Comparison of ENCODE assay signal across 1 cellular context in the genomic region with DNA sequence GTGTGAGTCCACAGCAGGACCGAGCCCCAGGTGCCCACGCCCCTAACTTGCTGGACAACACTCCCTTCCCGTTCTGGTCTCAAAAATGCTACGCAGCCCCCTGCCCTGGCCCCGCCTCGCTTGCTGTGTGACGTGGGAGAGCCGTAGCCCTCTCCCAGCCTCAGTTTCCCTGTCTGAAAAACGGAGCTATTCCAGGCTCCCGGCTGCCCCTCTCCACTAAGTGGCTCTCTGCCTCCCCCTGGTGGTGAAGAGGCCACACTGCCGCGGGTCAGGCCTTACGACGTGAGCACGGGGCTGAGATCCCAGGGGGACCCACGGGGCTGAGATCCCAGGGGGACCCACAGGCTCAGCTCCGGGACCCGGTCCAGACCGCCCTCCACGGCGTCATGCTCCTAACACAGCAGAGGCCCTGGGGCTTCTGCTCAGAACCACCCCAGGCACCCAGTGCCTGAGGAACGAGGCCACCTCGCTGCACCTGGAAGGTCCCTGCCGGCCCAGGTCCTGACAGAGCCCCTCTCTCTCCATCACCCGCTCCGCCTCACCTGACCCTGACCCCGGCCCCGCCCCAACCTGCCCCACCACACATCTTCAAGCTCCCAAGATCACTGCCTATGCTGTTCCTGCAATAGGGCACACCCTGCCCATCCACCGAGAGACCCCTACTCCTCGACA.
TF ChIP-seq lines count a peak whose summit lies in the region.

No MANE protein-coding gene starts in this region.

TF ChIP-seq in HCT116, 20 proteins besides CTCF, POLR2A, EP300 and RAD21:
- TF ChIP-seq FOSL1 (IDR thresholded peaks at IDR 0.05; ENCODE audit: low read depth): no peak
- no peak for TF ChIP-seq MAX (IDR thresholded peaks at IDR 0.05)
- no peak for TF ChIP-seq EZH2phosphoT487 (IDR thresholded peaks at IDR 0.05; ENCODE audit: borderline replicate concordance)
- peak; percentile 30 for TF ChIP-seq YY1 (IDR thresholded peaks at IDR 0.05; ENCODE audit: extremely low read depth, insufficient replicate concordance, low read depth, low read length)
- TF ChIP-seq SP1 (IDR thresholded peaks at IDR 0.05; ENCODE audit: low read depth): no peak
- TF ChIP-seq SRF (IDR thresholded peaks at IDR 0.05; ENCODE audit: low read depth): no peak
- 0 out of 2 replicates have a peak, but pooled peaks have one; percentile 17 for TF ChIP-seq POLR2AphosphoS5 (IDR thresholded peaks at IDR 0.05; ENCODE audit: low read depth, low read length)
- no peak for TF ChIP-seq EGR1 (IDR thresholded peaks at IDR 0.05; ENCODE audit: low read depth)
- TF ChIP-seq, protein P1, sequence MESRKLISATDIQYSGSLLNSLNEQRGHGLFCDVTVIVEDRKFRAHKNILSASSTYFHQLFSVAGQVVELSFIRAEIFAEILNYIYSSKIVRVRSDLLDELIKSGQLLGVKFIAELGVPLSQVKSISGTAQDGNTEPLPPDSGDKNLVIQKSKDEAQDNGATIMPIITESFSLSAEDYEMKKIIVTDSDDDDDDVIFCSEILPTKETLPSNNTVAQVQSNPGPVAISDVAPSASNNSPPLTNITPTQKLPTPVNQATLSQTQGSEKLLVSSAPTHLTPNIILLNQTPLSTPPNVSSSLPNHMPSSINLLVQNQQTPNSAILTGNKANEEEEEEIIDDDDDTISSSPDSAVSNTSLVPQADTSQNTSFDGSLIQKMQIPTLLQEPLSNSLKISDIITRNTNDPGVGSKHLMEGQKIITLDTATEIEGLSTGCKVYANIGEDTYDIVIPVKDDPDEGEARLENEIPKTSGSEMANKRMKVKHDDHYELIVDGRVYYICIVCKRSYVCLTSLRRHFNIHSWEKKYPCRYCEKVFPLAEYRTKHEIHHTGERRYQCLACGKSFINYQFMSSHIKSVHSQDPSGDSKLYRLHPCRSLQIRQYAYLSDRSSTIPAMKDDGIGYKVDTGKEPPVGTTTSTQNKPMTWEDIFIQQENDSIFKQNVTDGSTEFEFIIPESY (IDR thresholded peaks at IDR 0.05; ENCODE audit: extremely low read depth, insufficient replicate concordance, low read length): no peak
- TF ChIP-seq ELF1 (IDR thresholded peaks at IDR 0.05; ENCODE audit: borderline replicate concordance, low read depth): no peak
- TF ChIP-seq, protein P2, sequence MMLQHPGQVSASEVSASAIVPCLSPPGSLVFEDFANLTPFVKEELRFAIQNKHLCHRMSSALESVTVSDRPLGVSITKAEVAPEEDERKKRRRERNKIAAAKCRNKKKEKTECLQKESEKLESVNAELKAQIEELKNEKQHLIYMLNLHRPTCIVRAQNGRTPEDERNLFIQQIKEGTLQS (IDR thresholded peaks at IDR 0.05): no peak
- TF ChIP-seq EZH2 (IDR thresholded peaks at IDR 0.05): no peak
- no peak for TF ChIP-seq CEBPB (IDR thresholded peaks at IDR 0.05; ENCODE audit: low read depth)
- TF ChIP-seq SIN3A (IDR thresholded peaks at IDR 0.05; ENCODE audit: low read depth): no peak
